Comparison of ENCODE assay signal across 14 cellular contexts in genomic region chr12:60805340-60805739, GRCh38.
DNase-seq lines count a peak whose midpoint lies in the region.
"Had no signal": no experiment of that assay in that cellular context is flagged by ENCODE, and none has a peak within 500 bp of the region (broad histone marks: within the 10 kb centered on the region; RNA-seq: fewer than 3 reads in every experiment).

No MANE protein-coding gene starts in this region.

- peak overlapping the region; percentile 13 for H3K9ac ChIP-seq in endocrine pancreas (ENCODE audit: control insufficient read depth, insufficient read depth, low read length)

- H3K27me3 ChIP-seq in endocrine pancreas (ENCODE audit: control insufficient read depth, insufficient read depth, low read length): no peaks in the 10 kb centered on the region
- H3K27me3 ChIP-seq in muscle layer of duodenum (ENCODE audit: low read depth, low read length): no peaks in the 10 kb centered on the region
- H3K27me3 ChIP-seq: SJSA1 had no signal

- H3K4me3 ChIP-seq in endocrine pancreas (ENCODE audit: control insufficient read depth, insufficient read depth, low read length) (no peak overlapping the region), muscle layer of duodenum (ENCODE audit: low read depth in 1 of 2, low read length in 2 of 2) (no peak overlapping the region)
- H3K4me3 ChIP-seq: SJSA1 had no signal

- peaks cover 7% of the 10 kb centered on the region for H3K4me1 ChIP-seq in endocrine pancreas (ENCODE audit: control insufficient read depth, insufficient read depth, low read length)
- peaks cover 0 to 3% of the 10 kb centered on the region in 2 donors for H3K4me1 ChIP-seq in muscle layer of duodenum (ENCODE audit: control insufficient read depth in 1 of 2, insufficient read depth in 2 of 2, low read length in 2 of 2)
- H3K4me1 ChIP-seq: SJSA1 had no signal

- no peaks in the 10 kb centered on the region for H3K36me3 ChIP-seq in endocrine pancreas (ENCODE audit: control insufficient read depth, insufficient read depth, low read length)
- no peaks in the 10 kb centered on the region for H3K36me3 ChIP-seq in muscle layer of duodenum (ENCODE audit: control insufficient read depth in 1 of 2, insufficient read depth in 2 of 2, low read length in 2 of 2)
- H3K36me3 ChIP-seq: SJSA1 had no signal

- peak; percentile 29 for DNase-seq in DMS53 (lab: John Stamatoyannopoulos, UW)
- no peak for DNase-seq in DMS53 treated with DMSO at 0.1 percent for 48 hours (lab: John Stamatoyannopoulos, UW; ENCODE audit: unreplicated experiment)
- peak; percentile 40 for DNase-seq in NCI-H774 (lab: John Stamatoyannopoulos, UW)
- DNase-seq in stimulated activated CD4-positive, alpha-beta T cell treated with anti-CD3 and anti-CD28 coated beads, Interleukin-1b, Interleukin-23, amount 100 ng/mL, for 48 hours: no peak
- DNase-seq in stimulated activated CD4-positive, alpha-beta T cell treated with anti-CD3 and anti-CD28 coated beads, Interleukin-4, amount 100 ng/mL, for 24 hours: no peak
- DNase-seq in putamen (ENCODE audit: low spot score): no peak
- DNase-seq: CD4-positive, alpha-beta memory T cell; DND-41; HCEC 1CT; NCI-H524 treated with DMSO at 0.1 percent for 48 hours had no signal

- peak overlapping the region; percentile 39 for H3K27ac ChIP-seq in muscle layer of duodenum (ENCODE audit: low read length)
- H3K27ac ChIP-seq: 22Rv1, SJSA1 had no signal

- H3K9me3 ChIP-seq in endocrine pancreas (ENCODE audit: control insufficient read depth, low read length) (no peaks in the 10 kb centered on the region), muscle layer of duodenum (ENCODE audit: control insufficient read depth in 1 of 2, low read length in 2 of 2) (no peaks in the 10 kb centered on the region)

Comparison
In these comparisons a context has a peak if more than half of its experiments do, and no peak if none do; other contexts are left out.
1. DNase-seq: peak in DMS53 (single experiment) and NCI-H774 (single experiment); none in DMS53 treated with DMSO at 0.1 percent for 48 hours (single experiment), stimulated activated CD4-positive, alpha-beta T cell treated with anti-CD3 and anti-CD28 coated beads, Interleukin-1b, Interleukin-23, amount 100 ng/mL, for 48 hours (single experiment), stimulated activated CD4-positive, alpha-beta T cell treated with anti-CD3 and anti-CD28 coated beads, Interleukin-4, amount 100 ng/mL, for 24 hours (single experiment) and putamen (single experiment).